1 cellular context compared by ENCODE assay signal in genomic region chr17:44655983-44656700, GRCh38.
TF ChIP-seq lines count a peak whose summit lies in the region.

TSS of gene MEIOC (plus strand) at chr17:44656468. CDS start at chr17:44656614, 146 bp downstream.

TF ChIP-seq in HepG2, 621 proteins besides CTCF, POLR2A, EP300 and RAD21 (continued from another document):
- TF ChIP-seq, protein P1, sequence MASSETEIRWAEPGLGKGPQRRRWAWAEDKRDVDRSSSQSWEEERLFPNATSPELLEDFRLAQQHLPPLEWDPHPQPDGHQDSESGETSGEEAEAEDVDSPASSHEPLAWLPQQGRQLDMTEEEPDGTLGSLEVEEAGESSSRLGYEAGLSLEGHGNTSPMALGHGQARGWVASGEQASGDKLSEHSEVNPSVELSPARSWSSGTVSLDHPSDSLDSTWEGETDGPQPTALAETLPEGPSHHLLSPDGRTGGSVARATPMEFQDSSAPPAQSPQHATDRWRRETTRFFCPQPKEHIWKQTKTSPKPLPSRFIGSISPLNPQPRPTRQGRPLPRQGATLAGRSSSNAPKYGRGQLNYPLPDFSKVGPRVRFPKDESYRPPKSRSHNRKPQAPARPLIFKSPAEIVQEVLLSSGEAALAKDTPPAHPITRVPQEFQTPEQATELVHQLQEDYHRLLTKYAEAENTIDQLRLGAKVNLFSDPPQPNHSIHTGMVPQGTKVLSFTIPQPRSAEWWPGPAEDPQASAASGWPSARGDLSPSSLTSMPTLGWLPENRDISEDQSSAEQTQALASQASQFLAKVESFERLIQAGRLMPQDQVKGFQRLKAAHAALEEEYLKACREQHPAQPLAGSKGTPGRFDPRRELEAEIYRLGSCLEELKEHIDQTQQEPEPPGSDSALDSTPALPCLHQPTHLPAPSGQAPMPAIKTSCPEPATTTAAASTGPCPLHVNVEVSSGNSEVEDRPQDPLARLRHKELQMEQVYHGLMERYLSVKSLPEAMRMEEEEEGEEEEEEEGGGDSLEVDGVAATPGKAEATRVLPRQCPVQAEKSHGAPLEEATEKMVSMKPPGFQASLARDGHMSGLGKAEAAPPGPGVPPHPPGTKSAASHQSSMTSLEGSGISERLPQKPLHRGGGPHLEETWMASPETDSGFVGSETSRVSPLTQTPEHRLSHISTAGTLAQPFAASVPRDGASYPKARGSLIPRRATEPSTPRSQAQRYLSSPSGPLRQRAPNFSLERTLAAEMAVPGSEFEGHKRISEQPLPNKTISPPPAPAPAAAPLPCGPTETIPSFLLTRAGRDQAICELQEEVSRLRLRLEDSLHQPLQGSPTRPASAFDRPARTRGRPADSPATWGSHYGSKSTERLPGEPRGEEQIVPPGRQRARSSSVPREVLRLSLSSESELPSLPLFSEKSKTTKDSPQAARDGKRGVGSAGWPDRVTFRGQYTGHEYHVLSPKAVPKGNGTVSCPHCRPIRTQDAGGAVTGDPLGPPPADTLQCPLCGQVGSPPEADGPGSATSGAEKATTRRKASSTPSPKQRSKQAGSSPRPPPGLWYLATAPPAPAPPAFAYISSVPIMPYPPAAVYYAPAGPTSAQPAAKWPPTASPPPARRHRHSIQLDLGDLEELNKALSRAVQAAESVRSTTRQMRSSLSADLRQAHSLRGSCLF (CRISPR knock-in tag; IDR thresholded peaks at IDR 0.05; ENCODE audit: borderline replicate concordance) = no peak
- TF ChIP-seq ZNF367 (CRISPR knock-in tag; IDR thresholded peaks at IDR 0.05; ENCODE audit: borderline replicate concordance) (no peak), HES4 (CRISPR knock-in tag; IDR thresholded peaks at IDR 0.05; ENCODE audit: borderline replicate concordance) (no peak), DMTF1 (CRISPR knock-in tag; IDR thresholded peaks at IDR 0.05) (no peak), ZNF468 (CRISPR knock-in tag; IDR thresholded peaks at IDR 0.05) (no peak)
TF ChIP-seq in HepG2: peak in this region for 0.
